In genomic region chr14:58844544-58844943, GRCh38 we compare ENCODE assay signal across 10 cellular contexts.
"Had no signal": no experiment of that assay in that cellular context is flagged by ENCODE, and none has a peak within 500 bp of the region (broad histone marks: within the 10 kb centered on the region; RNA-seq: fewer than 3 reads in every experiment).

No MANE protein-coding gene starts in this region.

- ATAC-seq: activated T-helper 17 cell treated with anti-CD3 and anti-CD28 coated beads, Interleukin-2, amount 50 U/mL, for 72 hours; lower lobe of right lung; stimulated activated effector memory CD8-positive, alpha-beta T cell treated with anti-CD3 and anti-CD28 coated beads, Interleukin-12 subunit alpha, Interleukin-12 subunit beta, amount 100 ng/mL, for 72 hours; WTC11 had no signal

- DNase-seq: activated CD4-positive, alpha-beta T cell treated with anti-CD3 and anti-CD28 coated beads, Interleukin-2, amount 10 ng/mL, durations not matched to agents 24 days and 14 days; activated naive CD4-positive, alpha-beta T cell treated with anti-CD3 and anti-CD28 coated beads, Interleukin-2, amount 10 ng/mL, durations not matched to agents 7 days and 5 days; activated T-cell treated with anti-CD3 and anti-CD28 coated beads for 4 hours; lower lobe of right lung; midbrain; retina; tibial artery had no signal
